27 cellular contexts compared by ENCODE assay signal in genomic region chr4:21901281-21901680, GRCh38. TPM values are rescaled to one million over a fixed set of nuclear protein-coding genes. Genes with fewer than 3 reads are reported as not detected.
"Had no signal": no experiment of that assay in that cellular context is flagged by ENCODE, and none has a peak within 500 bp of the region (broad histone marks: within the 10 kb centered on the region; RNA-seq: fewer than 3 reads in every experiment).

No MANE protein-coding gene starts in this region.

- ATAC-seq: activated T-helper 17 cell treated with anti-CD3 and anti-CD28 coated beads, Interleukin-2, amount 50 U/mL, for 72 hours; T-cell had no signal

- H3K36me3 ChIP-seq: Peyer's patch had no signal

- H3K27me3 ChIP-seq: Peyer's patch had no signal

- H3K9me3 ChIP-seq: Peyer's patch had no signal

- DNase-seq: activated CD4-positive, alpha-beta memory T cell treated with anti-CD3 and anti-CD28 coated beads, Interleukin-2, amount 10 ng/mL, durations not matched to agents 7 days and 5 days; activated CD4-positive, alpha-beta T cell treated with anti-CD3 and anti-CD28 coated beads, Interleukin-2, amount 10 ng/mL, durations not matched to agents 7 days and 5 days; activated CD4-positive, CD25-positive, alpha-beta regulatory T cell; activated gamma-delta T cell; activated naive CD4-positive, alpha-beta T cell treated with anti-CD3 and anti-CD28 coated beads for 36 hours; activated naive CD8-positive, alpha-beta T cell treated with anti-CD3 and anti-CD28 coated beads for 36 hours; activated T-cell treated with anti-CD3 and anti-CD28 coated beads for 4 hours; activated T-cell treated with anti-CD3 and anti-CD28 coated beads, Interleukin-2, amount 50 U/mL, for 48 hours; NCI-H1092; NCI-H1930; NCI-H345; NCI-H510A; NCI-H526 treated with DMSO at 0.1 percent for 48 hours; NK-92 treated with Interleukin-12 subunit alpha and Interleukin-12 subunit beta, amount 100 ng/mL, for 24 hours; OCI-M1; Peyer's patch; SHP77; T-cell; T-helper 2 cell; T1000 had no signal

- H3K4me3 ChIP-seq: Peyer's patch had no signal

- H3K27ac ChIP-seq: KMS-11, Peyer's patch, RWPE1, VCaP had no signal

- H3K4me2 ChIP-seq: KMS-11 had no signal

- H3K4me1 ChIP-seq: Peyer's patch had no signal

RNA-seq across cellular contexts. Expression of gene KCNIP4, which starts 47.3 kb away (rescaled TPM):
- total RNA-seq: activated CD4-positive, alpha-beta memory T cell treated with anti-CD3 and anti-CD28 coated beads, Interleukin-2, amount 10 ng/mL, durations not matched to agents 7 days and 5 days; activated CD4-positive, alpha-beta T cell treated with anti-CD3 and anti-CD28 coated beads, Interleukin-2, amount 10 ng/mL, durations not matched to agents 7 days and 5 days; activated CD8-positive, alpha-beta memory T cell treated with anti-CD3 and anti-CD28 coated beads for 36 hours; activated naive CD4-positive, alpha-beta T cell treated with anti-CD3 and anti-CD28 coated beads for 36 hours; activated naive CD8-positive, alpha-beta T cell treated with anti-CD3 and anti-CD28 coated beads for 36 hours; activated T-helper 17 cell treated with anti-CD3 and anti-CD28 coated beads, Interleukin-2, amount 50 U/mL, for 72 hours; chondrocyte; SK-MEL-5; T-cell had no signal
